1 cellular context compared by ENCODE assay signal in genomic region chr19:409006-409514, GRCh38.
A peak's percentile ranks its signal among the peaks of the same experiment; 100 is the strongest.
TF ChIP-seq lines count a peak whose summit lies in the region.

A gene with protein sequence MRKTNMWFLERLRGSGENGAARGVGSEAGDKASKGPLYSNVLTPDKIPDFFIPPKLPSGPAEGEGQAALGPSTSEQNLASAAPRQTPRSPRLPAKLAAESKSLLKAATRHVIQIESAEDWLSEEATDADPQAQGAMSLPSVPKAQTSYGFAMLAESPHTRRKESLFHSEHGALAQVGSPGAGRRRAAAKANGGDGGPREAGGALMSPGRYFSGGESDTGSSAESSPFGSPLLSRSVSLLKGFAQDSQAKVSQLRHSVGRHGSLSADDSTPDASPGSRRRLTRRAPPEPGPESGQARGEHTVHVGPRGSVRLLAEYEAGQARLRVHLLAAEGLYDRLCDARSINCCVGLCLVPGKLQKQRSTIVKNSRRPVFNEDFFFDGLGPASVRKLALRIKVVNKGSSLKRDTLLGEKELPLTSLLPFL (minus strand): TSS chr19:409147. CDS start chr19:408361, 786 bp downstream.

TF ChIP-seq in H1, 55 proteins besides CTCF, POLR2A, EP300 and RAD21:
- TF ChIP-seq ZNF274 (IDR thresholded peaks at IDR 0.05; ENCODE audit: borderline replicate concordance, extremely low read depth, low read length) (no peak), KDM4A (IDR thresholded peaks at IDR 0.05; ENCODE audit: low read depth, low read length, severe bottlenecking) (peak; percentile 82), EGR1 (IDR thresholded peaks at IDR 0.05; ENCODE audit: borderline replicate concordance, low read depth, low read length) (peak; percentile 49; the same call in 1 of the 2 replicates)
- TF ChIP-seq, protein P1, sequence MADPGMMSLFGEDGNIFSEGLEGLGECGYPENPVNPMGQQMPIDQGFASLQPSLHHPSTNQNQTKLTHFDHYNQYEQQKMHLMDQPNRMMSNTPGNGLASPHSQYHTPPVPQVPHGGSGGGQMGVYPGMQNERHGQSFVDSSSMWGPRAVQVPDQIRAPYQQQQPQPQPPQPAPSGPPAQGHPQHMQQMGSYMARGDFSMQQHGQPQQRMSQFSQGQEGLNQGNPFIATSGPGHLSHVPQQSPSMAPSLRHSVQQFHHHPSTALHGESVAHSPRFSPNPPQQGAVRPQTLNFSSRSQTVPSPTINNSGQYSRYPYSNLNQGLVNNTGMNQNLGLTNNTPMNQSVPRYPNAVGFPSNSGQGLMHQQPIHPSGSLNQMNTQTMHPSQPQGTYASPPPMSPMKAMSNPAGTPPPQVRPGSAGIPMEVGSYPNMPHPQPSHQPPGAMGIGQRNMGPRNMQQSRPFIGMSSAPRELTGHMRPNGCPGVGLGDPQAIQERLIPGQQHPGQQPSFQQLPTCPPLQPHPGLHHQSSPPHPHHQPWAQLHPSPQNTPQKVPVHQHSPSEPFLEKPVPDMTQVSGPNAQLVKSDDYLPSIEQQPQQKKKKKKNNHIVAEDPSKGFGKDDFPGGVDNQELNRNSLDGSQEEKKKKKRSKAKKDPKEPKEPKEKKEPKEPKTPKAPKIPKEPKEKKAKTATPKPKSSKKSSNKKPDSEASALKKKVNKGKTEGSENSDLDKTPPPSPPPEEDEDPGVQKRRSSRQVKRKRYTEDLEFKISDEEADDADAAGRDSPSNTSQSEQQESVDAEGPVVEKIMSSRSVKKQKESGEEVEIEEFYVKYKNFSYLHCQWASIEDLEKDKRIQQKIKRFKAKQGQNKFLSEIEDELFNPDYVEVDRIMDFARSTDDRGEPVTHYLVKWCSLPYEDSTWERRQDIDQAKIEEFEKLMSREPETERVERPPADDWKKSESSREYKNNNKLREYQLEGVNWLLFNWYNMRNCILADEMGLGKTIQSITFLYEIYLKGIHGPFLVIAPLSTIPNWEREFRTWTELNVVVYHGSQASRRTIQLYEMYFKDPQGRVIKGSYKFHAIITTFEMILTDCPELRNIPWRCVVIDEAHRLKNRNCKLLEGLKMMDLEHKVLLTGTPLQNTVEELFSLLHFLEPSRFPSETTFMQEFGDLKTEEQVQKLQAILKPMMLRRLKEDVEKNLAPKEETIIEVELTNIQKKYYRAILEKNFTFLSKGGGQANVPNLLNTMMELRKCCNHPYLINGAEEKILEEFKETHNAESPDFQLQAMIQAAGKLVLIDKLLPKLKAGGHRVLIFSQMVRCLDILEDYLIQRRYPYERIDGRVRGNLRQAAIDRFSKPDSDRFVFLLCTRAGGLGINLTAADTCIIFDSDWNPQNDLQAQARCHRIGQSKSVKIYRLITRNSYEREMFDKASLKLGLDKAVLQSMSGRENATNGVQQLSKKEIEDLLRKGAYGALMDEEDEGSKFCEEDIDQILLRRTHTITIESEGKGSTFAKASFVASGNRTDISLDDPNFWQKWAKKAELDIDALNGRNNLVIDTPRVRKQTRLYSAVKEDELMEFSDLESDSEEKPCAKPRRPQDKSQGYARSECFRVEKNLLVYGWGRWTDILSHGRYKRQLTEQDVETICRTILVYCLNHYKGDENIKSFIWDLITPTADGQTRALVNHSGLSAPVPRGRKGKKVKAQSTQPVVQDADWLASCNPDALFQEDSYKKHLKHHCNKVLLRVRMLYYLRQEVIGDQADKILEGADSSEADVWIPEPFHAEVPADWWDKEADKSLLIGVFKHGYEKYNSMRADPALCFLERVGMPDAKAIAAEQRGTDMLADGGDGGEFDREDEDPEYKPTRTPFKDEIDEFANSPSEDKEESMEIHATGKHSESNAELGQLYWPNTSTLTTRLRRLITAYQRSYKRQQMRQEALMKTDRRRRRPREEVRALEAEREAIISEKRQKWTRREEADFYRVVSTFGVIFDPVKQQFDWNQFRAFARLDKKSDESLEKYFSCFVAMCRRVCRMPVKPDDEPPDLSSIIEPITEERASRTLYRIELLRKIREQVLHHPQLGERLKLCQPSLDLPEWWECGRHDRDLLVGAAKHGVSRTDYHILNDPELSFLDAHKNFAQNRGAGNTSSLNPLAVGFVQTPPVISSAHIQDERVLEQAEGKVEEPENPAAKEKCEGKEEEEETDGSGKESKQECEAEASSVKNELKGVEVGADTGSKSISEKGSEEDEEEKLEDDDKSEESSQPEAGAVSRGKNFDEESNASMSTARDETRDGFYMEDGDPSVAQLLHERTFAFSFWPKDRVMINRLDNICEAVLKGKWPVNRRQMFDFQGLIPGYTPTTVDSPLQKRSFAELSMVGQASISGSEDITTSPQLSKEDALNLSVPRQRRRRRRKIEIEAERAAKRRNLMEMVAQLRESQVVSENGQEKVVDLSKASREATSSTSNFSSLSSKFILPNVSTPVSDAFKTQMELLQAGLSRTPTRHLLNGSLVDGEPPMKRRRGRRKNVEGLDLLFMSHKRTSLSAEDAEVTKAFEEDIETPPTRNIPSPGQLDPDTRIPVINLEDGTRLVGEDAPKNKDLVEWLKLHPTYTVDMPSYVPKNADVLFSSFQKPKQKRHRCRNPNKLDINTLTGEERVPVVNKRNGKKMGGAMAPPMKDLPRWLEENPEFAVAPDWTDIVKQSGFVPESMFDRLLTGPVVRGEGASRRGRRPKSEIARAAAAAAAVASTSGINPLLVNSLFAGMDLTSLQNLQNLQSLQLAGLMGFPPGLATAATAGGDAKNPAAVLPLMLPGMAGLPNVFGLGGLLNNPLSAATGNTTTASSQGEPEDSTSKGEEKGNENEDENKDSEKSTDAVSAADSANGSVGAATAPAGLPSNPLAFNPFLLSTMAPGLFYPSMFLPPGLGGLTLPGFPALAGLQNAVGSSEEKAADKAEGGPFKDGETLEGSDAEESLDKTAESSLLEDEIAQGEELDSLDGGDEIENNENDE (IDR thresholded peaks at IDR 0.05; ENCODE audit: insufficient replicate concordance, low read length), result peak; percentile 99
